ENCODE assay signal across 8 cellular contexts in the genomic region with DNA sequence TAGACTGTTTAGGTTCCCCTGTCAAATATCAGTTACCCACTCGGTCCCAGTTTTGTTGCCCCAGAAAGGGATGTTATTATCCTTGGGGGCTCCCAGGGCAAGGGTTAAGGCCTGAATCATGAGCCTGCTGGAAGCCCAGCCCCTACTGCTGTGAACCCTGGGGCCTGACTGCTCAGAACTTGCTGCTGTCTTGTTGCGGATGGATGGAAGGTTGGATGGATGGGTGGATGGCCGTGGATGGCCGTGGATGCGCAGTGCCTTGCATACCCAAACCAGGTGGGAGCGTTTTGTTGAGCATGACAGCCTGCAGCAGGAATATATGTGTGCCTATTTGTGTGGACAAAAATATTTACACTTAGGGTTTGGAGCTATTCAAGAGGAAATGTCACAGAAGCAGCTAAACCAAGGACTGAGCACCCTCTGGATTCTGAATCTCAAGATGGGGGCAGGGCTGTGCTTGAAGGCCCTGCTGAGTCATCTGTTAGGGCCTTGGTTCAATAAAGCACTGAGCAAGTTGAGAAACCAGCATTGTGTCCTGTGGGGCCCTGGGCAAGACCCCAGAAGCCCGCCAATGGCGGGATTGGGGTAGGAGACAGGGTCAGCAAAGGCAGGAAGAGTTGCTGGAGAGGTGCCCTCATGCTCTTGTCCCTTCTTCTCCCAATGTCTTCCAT. TPM values are rescaled to one million over a fixed set of nuclear protein-coding genes. Genes with fewer than 3 reads are reported as not detected.
DNase-seq lines count a peak whose midpoint lies in the region; ATAC-seq, FAIRE-seq and TF ChIP-seq lines count a peak whose summit lies in the region.

No MANE protein-coding gene starts in this region.

- peaks cover 0 to 46% of the 10 kb centered on the region in 2 donors for H3K4me1 ChIP-seq in right atrium auricular region

- peaks cover 35% of the 10 kb centered on the region for H3K36me3 Mint-ChIP-seq in activated naive CD8-positive, alpha-beta T cell treated with anti-CD3 and anti-CD28 coated beads for 36 hours
- H3K36me3 Mint-ChIP-seq in stimulated activated effector memory CD8-positive, alpha-beta T cell treated with anti-CD3 and anti-CD28 coated beads, Interleukin-12 subunit alpha, Interleukin-12 subunit beta, amount 100 ng/mL, for 72 hours = peaks cover 66% of the 10 kb centered on the region

- peak overlapping the region; percentile 63 for H3K27ac Mint-ChIP-seq in activated naive CD8-positive, alpha-beta T cell treated with anti-CD3 and anti-CD28 coated beads for 36 hours
- peak overlapping the region; percentile 98 for H3K27ac Mint-ChIP-seq in stimulated activated effector memory CD8-positive, alpha-beta T cell treated with anti-CD3 and anti-CD28 coated beads, Interleukin-12 subunit alpha, Interleukin-12 subunit beta, amount 100 ng/mL, for 72 hours

- H3K4me1 Mint-ChIP-seq in activated naive CD8-positive, alpha-beta T cell treated with anti-CD3 and anti-CD28 coated beads for 36 hours = peaks cover 33% of the 10 kb centered on the region
- H3K4me1 Mint-ChIP-seq in stimulated activated effector memory CD8-positive, alpha-beta T cell treated with anti-CD3 and anti-CD28 coated beads, Interleukin-12 subunit alpha, Interleukin-12 subunit beta, amount 100 ng/mL, for 72 hours = peaks cover 72% of the 10 kb centered on the region

- peak overlapping the region; percentile 94 to 96 for H3K27ac ChIP-seq in right atrium auricular region

- H3K27me3 ChIP-seq in right atrium auricular region = no peaks in the 10 kb centered on the region

- DNase-seq in HT1080 (ENCODE audit: low read depth) (peak; percentile 52), right atrium auricular region (ENCODE audit: low spot score) (no peak), NOMO-1 treated with DMSO at 0.1 percent for 48 hours (lab: John Stamatoyannopoulos, UW; ENCODE audit: unreplicated experiment) (no peak), D721Med (ENCODE audit: insufficient read length, low spot score) (no peak), DMS 273 (lab: John Stamatoyannopoulos, UW; ENCODE audit: unreplicated experiment) (no peak), NCI-H524 treated with DMSO at 0.1 percent for 48 hours (lab: John Stamatoyannopoulos, UW) (no peak)
- no peak for DNase-seq in activated naive CD8-positive, alpha-beta T cell treated with anti-CD3 and anti-CD28 coated beads for 36 hours
- DNase-seq in stimulated activated effector memory CD8-positive, alpha-beta T cell treated with anti-CD3 and anti-CD28 coated beads, Interleukin-12 subunit alpha, Interleukin-12 subunit beta, amount 100 ng/mL, for 72 hours (ENCODE audit: low spot score in 2 of 2) = no peak

- no peaks in the 10 kb centered on the region for H3K27me3 Mint-ChIP-seq in activated naive CD8-positive, alpha-beta T cell treated with anti-CD3 and anti-CD28 coated beads for 36 hours

- ATAC-seq in stimulated activated effector memory CD8-positive, alpha-beta T cell treated with anti-CD3 and anti-CD28 coated beads, Interleukin-12 subunit alpha, Interleukin-12 subunit beta, amount 100 ng/mL, for 72 hours = no peak

- no peak for FAIRE-seq in D721Med (lab: Jason Lieb, UNC)

- no peaks in the 10 kb centered on the region for H3K9me3 Mint-ChIP-seq in activated naive CD8-positive, alpha-beta T cell treated with anti-CD3 and anti-CD28 coated beads for 36 hours
- H3K9me3 Mint-ChIP-seq in stimulated activated effector memory CD8-positive, alpha-beta T cell treated with anti-CD3 and anti-CD28 coated beads, Interleukin-12 subunit alpha, Interleukin-12 subunit beta, amount 100 ng/mL, for 72 hours = no peaks in the 10 kb centered on the region

- no peak overlapping the region for H3K4me3 ChIP-seq in right atrium auricular region

- H3K4me3 Mint-ChIP-seq in activated naive CD8-positive, alpha-beta T cell treated with anti-CD3 and anti-CD28 coated beads for 36 hours = no peak overlapping the region
- H3K4me3 Mint-ChIP-seq in stimulated activated effector memory CD8-positive, alpha-beta T cell treated with anti-CD3 and anti-CD28 coated beads, Interleukin-12 subunit alpha, Interleukin-12 subunit beta, amount 100 ng/mL, for 72 hours = no peak overlapping the region

- TF ChIP-seq CTCF in right atrium auricular region (IDR thresholded peaks at IDR 0.05) (no peak), D721Med (IDR thresholded peaks at IDR 0.05; ENCODE audit: insufficient read depth, missing control alignments) (no peak)

- H3K36me3 ChIP-seq in right atrium auricular region = peaks cover 34% of the 10 kb centered on the region

- H3K9me3 ChIP-seq in right atrium auricular region = no peaks in the 10 kb centered on the region

RNA-seq across cellular contexts. Expression of gene CDC25B, which starts 9.6 kb away (rescaled TPM):
- 57.7 and 92.7 TPM in 2 replicates for total RNA-seq in HT1080 (2014; rRNA removed; shearing (Covaris generic))
- polyA plus RNA-seq in HT1080 (2015; cell fraction: cytosol; rRNA removed) = 77.3 and 83.9 TPM in 2 replicates
- polyA plus RNA-seq in HT1080 (2015; cell fraction: nucleus; rRNA removed) = 112 and 115 TPM in 2 replicates
- total RNA-seq in activated naive CD8-positive, alpha-beta T cell treated with anti-CD3 and anti-CD28 coated beads for 36 hours = 10 to 100 TPM; 54.6 to 60.9 TPM
- 10 to 100 TPM; 10.4 to 11.4 TPM for total RNA-seq in right atrium auricular region

RNA-seq across cellular contexts. Expression of gene AP5S1, which starts 14.6 kb away (rescaled TPM):
- 38.8 and 40.5 TPM in 2 replicates for total RNA-seq in HT1080 (2014; rRNA removed; shearing (Covaris generic))
- 16.3 and 17.4 TPM in 2 replicates for polyA plus RNA-seq in HT1080 (2015; cell fraction: cytosol; rRNA removed)
- polyA plus RNA-seq in HT1080 (2015; cell fraction: nucleus; rRNA removed) = 10.7 and 10.9 TPM in 2 replicates
- total RNA-seq in activated naive CD8-positive, alpha-beta T cell treated with anti-CD3 and anti-CD28 coated beads for 36 hours = 10 to 100 TPM; 11.1 to 11.7 TPM
- total RNA-seq in right atrium auricular region = 10 to 100 TPM; 14.6 to 17.3 TPM

RNA-seq across cellular contexts. Expression of gene CENPB, which starts 19.2 kb away (rescaled TPM):
- 166 and 180 TPM in 2 replicates for total RNA-seq in HT1080 (2014; rRNA removed; shearing (Covaris generic))
- polyA plus RNA-seq in HT1080 (2015; cell fraction: cytosol; rRNA removed) = 69.9 and 82.3 TPM in 2 replicates
- 39.7 and 51.1 TPM in 2 replicates for polyA plus RNA-seq in HT1080 (2015; cell fraction: nucleus; rRNA removed)
- 10 to 100 TPM; 54.6 to 59.0 TPM for total RNA-seq in activated naive CD8-positive, alpha-beta T cell treated with anti-CD3 and anti-CD28 coated beads for 36 hours
- 10 to 100 TPM; 49.1 to 77.1 TPM for total RNA-seq in right atrium auricular region

RNA-seq across cellular contexts. Expression of gene SPEF1, which starts 24.5 kb away (rescaled TPM):
- not detected in 2 replicates for total RNA-seq in HT1080 (2014; rRNA removed; shearing (Covaris generic))
- 0.38 and 0.49 TPM in 2 replicates for polyA plus RNA-seq in HT1080 (2015; cell fraction: cytosol; rRNA removed)
- 0.29 and 0.53 TPM in 2 replicates for polyA plus RNA-seq in HT1080 (2015; cell fraction: nucleus; rRNA removed)
- total RNA-seq in activated naive CD8-positive, alpha-beta T cell treated with anti-CD3 and anti-CD28 coated beads for 36 hours = under 1 TPM; 0.12 to 0.23 TPM
- under 1 TPM in 1 of 2 donors, not detected in 1; 0.31 TPM for total RNA-seq in right atrium auricular region

RNA-seq across cellular contexts. Expression of gene ADISSP, which starts 38.2 kb away (rescaled TPM):
- total RNA-seq in HT1080 (2014; rRNA removed; shearing (Covaris generic)) = 144 and 171 TPM in 2 replicates
- 71.1 and 89.2 TPM in 2 replicates for polyA plus RNA-seq in HT1080 (2015; cell fraction: cytosol; rRNA removed)
- polyA plus RNA-seq in HT1080 (2015; cell fraction: nucleus; rRNA removed) = 22.9 and 25.0 TPM in 2 replicates
- total RNA-seq in activated naive CD8-positive, alpha-beta T cell treated with anti-CD3 and anti-CD28 coated beads for 36 hours = 10 to 100 TPM; 63.5 to 63.8 TPM
- total RNA-seq in right atrium auricular region = 10 to 100 TPM; 10.8 to 11.2 TPM
